In genomic region chr4:143515905-143516304, GRCh38 we compare ENCODE assay signal across 10 cellular contexts. TPM values are rescaled to one million over a fixed set of nuclear protein-coding genes. Genes with fewer than 3 reads are reported as not detected.
A peak's percentile ranks its signal among the peaks of the same experiment; 100 is the strongest.
DNase-seq lines count a peak whose midpoint lies in the region; ATAC-seq lines count a peak whose summit lies in the region.
"Had no signal": no experiment of that assay in that cellular context is flagged by ENCODE, and none has a peak within 500 bp of the region (broad histone marks: within the 10 kb centered on the region; RNA-seq: fewer than 3 reads in every experiment).

No MANE protein-coding gene starts in this region.

- peaks cover 47% of the 10 kb centered on the region for H3K36me3 ChIP-seq in iPS-18a (ENCODE audit: control insufficient read depth, low read depth, low read length)
- H3K36me3 ChIP-seq in subcutaneous abdominal adipose tissue (ENCODE audit: control insufficient read depth in 5 of 5, insufficient read depth in 5 of 5, low read length in 5 of 5) = peaks cover 10 to 23% (median 17%) of the 10 kb centered on the region in 5 donors

- CTCF ChIA-PET in activated CD8-positive, alpha-beta T cell treated with anti-CD3 and anti-CD28 coated beads, Interleukin-2, amount 10 ng/mL, durations not matched to agents 7 days and 5 days (lab: Charles Lee) = no interaction called here

- ATAC-seq in activated CD8-positive, alpha-beta T cell treated with anti-CD3 and anti-CD28 coated beads, Interleukin-2, amount 10 ng/mL, durations not matched to agents 7 days and 5 days = no peak
- no peak for ATAC-seq in GM21529 (IDR thresholded peaks at IDR 0.05; ENCODE audit: unreplicated experiment)

- H3K27ac Mint-ChIP-seq in activated naive CD4-positive, alpha-beta T cell treated with anti-CD3 and anti-CD28 coated beads, Interleukin-2, amount 50 U/mL, for 24 hours = peak overlapping the region; percentile 89
- H3K27ac Mint-ChIP-seq in activated CD8-positive, alpha-beta T cell treated with anti-CD3 and anti-CD28 coated beads, Interleukin-2, amount 10 ng/mL, durations not matched to agents 7 days and 5 days = no peak overlapping the region

- H3K4me1 ChIP-seq in iPS-18a (ENCODE audit: control insufficient read depth, low read depth, low read length) (peaks cover 17% of the 10 kb centered on the region), subcutaneous abdominal adipose tissue (ENCODE audit: control insufficient read depth in 5 of 5, insufficient read depth in 5 of 5, low read length in 5 of 5) (peaks cover 0 to 38% (median 34%) of the 10 kb centered on the region in 5 donors)

- peak overlapping the region; percentile 99 for H3K9ac ChIP-seq in iPS-18a (ENCODE audit: low read length)
- peak overlapping the region in 2 of 5 donors; percentile 24 to 30 for H3K9ac ChIP-seq in subcutaneous abdominal adipose tissue (ENCODE audit: low read length in 5 of 5)

- H3K9me3 ChIP-seq in iPS-18a (ENCODE audit: control insufficient read depth, low read depth, low read length) (no peaks in the 10 kb centered on the region), subcutaneous abdominal adipose tissue (ENCODE audit: control insufficient read depth in 5 of 5, low read length in 5 of 5) (no peaks in the 10 kb centered on the region)

- H3K27me3 Mint-ChIP-seq in activated naive CD4-positive, alpha-beta T cell treated with anti-CD3 and anti-CD28 coated beads, Interleukin-2, amount 50 U/mL, for 24 hours = no peaks in the 10 kb centered on the region
- H3K27me3 Mint-ChIP-seq in activated CD8-positive, alpha-beta T cell treated with anti-CD3 and anti-CD28 coated beads, Interleukin-2, amount 10 ng/mL, durations not matched to agents 7 days and 5 days (ENCODE audit: low read depth) = no peaks in the 10 kb centered on the region

- peak overlapping the region; percentile 98 for H3K4me3 ChIP-seq in iPS-18a (ENCODE audit: low read length)
- peak overlapping the region in 3 of 5 donors; percentile 23 to 96 (median 83) for H3K4me3 ChIP-seq in subcutaneous abdominal adipose tissue (ENCODE audit: low read depth in 1 of 5, low read length in 5 of 5)

- DNase-seq in activated naive CD4-positive, alpha-beta T cell treated with Interleukin-2 at 50 U/mL for 16 hours = no peak
- DNase-seq in activated CD8-positive, alpha-beta T cell treated with anti-CD3 and anti-CD28 coated beads, Interleukin-2, amount 10 ng/mL, durations not matched to agents 7 days and 5 days = no peak
- DNase-seq in NCI-H2029 (lab: John Stamatoyannopoulos, UW) (no peak), superior temporal gyrus (ENCODE audit: extremely low spot score) (no peak)
- DNase-seq: activated CD4-positive, alpha-beta T cell treated with anti-CD3 and anti-CD28 coated beads, Interleukin-2, amount 50 U/mL, for 4 hours had no signal

- POLR2A ChIA-PET in activated CD8-positive, alpha-beta T cell treated with anti-CD3 and anti-CD28 coated beads, Interleukin-2, amount 10 ng/mL, durations not matched to agents 7 days and 5 days (lab: Charles Lee) = no interaction called here

- H3K36me3 Mint-ChIP-seq in activated naive CD4-positive, alpha-beta T cell treated with anti-CD3 and anti-CD28 coated beads, Interleukin-2, amount 50 U/mL, for 24 hours = peaks cover 23% of the 10 kb centered on the region
- peaks cover 44% of the 10 kb centered on the region for H3K36me3 Mint-ChIP-seq in activated CD8-positive, alpha-beta T cell treated with anti-CD3 and anti-CD28 coated beads, Interleukin-2, amount 10 ng/mL, durations not matched to agents 7 days and 5 days (ENCODE audit: low read depth)

- H3K27ac ChIP-seq in iPS-18a (ENCODE audit: low read length) (no peak overlapping the region), subcutaneous abdominal adipose tissue (ENCODE audit: low read depth, low read length) (peak overlapping the region; percentile 87)
- H3K27ac ChIP-seq: epithelial cell of prostate had no signal

- H3K27me3 ChIP-seq in iPS-18a (ENCODE audit: control insufficient read depth, insufficient read depth, low read length) = no peaks in the 10 kb centered on the region
- H3K27me3 ChIP-seq in subcutaneous abdominal adipose tissue (ENCODE audit: control insufficient read depth in 5 of 5, insufficient read depth in 4 of 5, low read length in 5 of 5) = no peaks in the 10 kb centered on the region

- H3K4me3 Mint-ChIP-seq in activated naive CD4-positive, alpha-beta T cell treated with anti-CD3 and anti-CD28 coated beads, Interleukin-2, amount 50 U/mL, for 24 hours = peak overlapping the region; percentile 96
- H3K4me3 Mint-ChIP-seq in activated CD8-positive, alpha-beta T cell treated with anti-CD3 and anti-CD28 coated beads, Interleukin-2, amount 10 ng/mL, durations not matched to agents 7 days and 5 days = peak overlapping the region; percentile 88

- H3K9me3 Mint-ChIP-seq in activated naive CD4-positive, alpha-beta T cell treated with anti-CD3 and anti-CD28 coated beads, Interleukin-2, amount 50 U/mL, for 24 hours = no peaks in the 10 kb centered on the region
- no peaks in the 10 kb centered on the region for H3K9me3 Mint-ChIP-seq in activated CD8-positive, alpha-beta T cell treated with anti-CD3 and anti-CD28 coated beads, Interleukin-2, amount 10 ng/mL, durations not matched to agents 7 days and 5 days (ENCODE audit: insufficient read depth)

- peaks cover 59% of the 10 kb centered on the region for H3K4me1 Mint-ChIP-seq in activated naive CD4-positive, alpha-beta T cell treated with anti-CD3 and anti-CD28 coated beads, Interleukin-2, amount 50 U/mL, for 24 hours
- peaks cover 48% of the 10 kb centered on the region for H3K4me1 Mint-ChIP-seq in activated CD8-positive, alpha-beta T cell treated with anti-CD3 and anti-CD28 coated beads, Interleukin-2, amount 10 ng/mL, durations not matched to agents 7 days and 5 days (ENCODE audit: low read depth)

RNA-seq across cellular contexts. Expression of gene SMARCA5, which starts 2.4 kb away (rescaled TPM):
- 10 to 100 TPM; 45.6 to 45.7 TPM for total RNA-seq in activated CD8-positive, alpha-beta T cell treated with anti-CD3 and anti-CD28 coated beads, Interleukin-2, amount 10 ng/mL, durations not matched to agents 7 days and 5 days
